ENCODE assay signal across 1 cellular context in the genomic region with DNA sequence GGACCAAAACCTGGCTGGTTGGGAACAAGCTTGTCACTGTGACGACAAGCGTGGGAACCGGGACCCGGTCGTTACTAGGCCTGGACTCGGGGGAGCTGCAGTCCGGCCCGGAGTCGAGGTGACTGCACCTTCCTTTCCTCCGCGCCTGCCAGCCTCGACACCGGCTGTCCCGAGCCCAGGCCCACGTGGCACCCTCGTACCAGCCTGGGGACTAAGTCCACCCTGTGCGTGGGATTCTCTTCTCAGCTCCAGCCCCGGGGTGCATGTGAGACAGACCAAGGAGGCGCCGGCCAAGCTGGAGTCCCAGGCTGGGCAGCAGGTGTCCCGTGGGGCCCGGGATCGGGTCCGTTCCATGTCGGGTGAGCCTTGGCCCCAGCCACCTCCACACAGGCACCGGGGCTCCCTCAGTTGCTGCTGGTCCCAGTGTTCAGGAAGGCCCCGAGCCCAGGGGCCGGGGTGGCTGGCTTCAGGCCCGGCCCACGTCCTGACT.
TF ChIP-seq lines count a peak whose summit lies in the region.

No MANE protein-coding gene starts in this region.

TF ChIP-seq in GM12878, 131 proteins besides CTCF, POLR2A, EP300 and RAD21:
- TF ChIP-seq MYC (IDR thresholded peaks at IDR 0.05; ENCODE audit: insufficient read depth, insufficient read length, insufficient replicate concordance, low read length, severe bottlenecking): no peak
- no peak for TF ChIP-seq MAX (IDR thresholded peaks at IDR 0.05; ENCODE audit: low read depth, low read length)
